ENCODE assay signal across 8 cellular contexts in the genomic region with DNA sequence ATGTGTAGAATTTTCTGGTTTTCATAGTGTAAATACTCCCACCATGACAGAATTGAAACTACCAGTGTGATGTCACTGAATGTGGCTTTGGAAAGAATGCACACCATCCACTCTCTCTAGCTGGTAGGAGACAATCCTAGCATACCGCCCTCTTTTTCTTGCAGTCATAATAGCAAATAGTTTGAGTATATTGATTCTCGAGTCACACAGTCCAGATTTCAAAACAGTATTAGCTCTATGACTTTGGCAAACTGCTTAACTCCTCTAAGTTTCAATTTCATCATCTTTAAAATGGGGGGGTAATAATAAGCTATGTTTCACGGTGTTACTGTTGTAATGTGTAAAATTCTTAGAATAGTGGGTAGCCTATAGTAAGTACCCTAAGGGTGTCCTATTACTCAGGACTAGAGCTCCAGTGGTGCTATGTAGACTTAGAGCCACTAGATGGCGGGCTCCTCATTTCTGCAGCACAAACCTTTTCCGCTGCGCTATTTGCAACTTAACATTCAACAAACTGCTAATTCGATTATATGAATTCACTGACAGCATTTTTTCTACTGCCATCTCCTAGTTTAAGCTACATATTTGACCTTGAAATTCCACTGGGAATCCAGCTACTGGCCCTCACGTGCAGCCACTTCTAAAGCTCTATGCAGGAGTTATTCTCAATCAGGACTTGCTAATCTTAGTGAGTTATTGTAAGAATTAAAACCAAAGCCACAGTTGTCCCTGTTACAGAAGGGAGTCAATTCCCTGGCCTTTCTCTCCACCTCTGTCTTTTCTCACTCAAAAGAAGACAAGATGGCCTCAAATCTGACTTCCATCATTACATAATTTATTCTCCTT. TPM values are rescaled to one million over a fixed set of nuclear protein-coding genes. Genes with fewer than 3 reads are reported as not detected.
DNase-seq lines count a peak whose midpoint lies in the region; ATAC-seq and TF ChIP-seq lines count a peak whose summit lies in the region.

No MANE protein-coding gene starts in this region.

- no TSS peak for BruUV-seq in Calu3 (replicated peaks; lab: Mats Ljungman, UMichigan)

- H3K27me3 Mint-ChIP-seq in Calu3 (ENCODE audit: unreplicated experiment): peaks cover 21% of the 10 kb centered on the region
- peaks cover 0 to 7% (median 2%) of the 10 kb centered on the region in 5 donors for H3K27me3 Mint-ChIP-seq in naive thymus-derived CD8-positive, alpha-beta T cell

- CTCF ChIA-PET in Calu3 (lab: Charles Lee): interaction anchor here (0.6 to 2.1 kb wide), 14 partner anchors 15 to 732 kb away, joined by 3 to 16 read pairs (median 6); partner anchors contain the start of genes GSTK1 and TAS2R40

- DNase-seq in Calu3: peak; percentile 69
- DNase-seq in HK-2 (ENCODE audit: unreplicated experiment): peak; percentile 50
- peak; percentile 70 for DNase-seq in NOMO-1 treated with DMSO at 0.1 percent for 48 hours (lab: John Stamatoyannopoulos, UW; ENCODE audit: unreplicated experiment)
- peak; percentile 27 for DNase-seq in activated CD8-positive, alpha-beta memory T cell treated with anti-CD3 and anti-CD28 coated beads, Interleukin-2, amount 50 U/mL, for 24 hours (ENCODE audit: extremely low read depth)
- DNase-seq in naive thymus-derived CD8-positive, alpha-beta T cell: peak; percentile 25 to 84 (median 73)
- DNase-seq in stimulated activated naive CD4-positive, alpha-beta T cell (lab: John Stamatoyannopoulos, UW): peak; percentile 26 to 79 (median 58)

- no peak overlapping the region for H3K27ac Mint-ChIP-seq in Calu3 (ENCODE audit: unreplicated experiment)
- peak overlapping the region in 3 of 10 donors; percentile 46 to 66 (median 49) for H3K27ac Mint-ChIP-seq in naive thymus-derived CD8-positive, alpha-beta T cell

- peak; percentile 63 for TF ChIP-seq CTCF in Calu3 (IDR thresholded peaks at IDR 0.05; ENCODE audit: unreplicated experiment)

- H3K9me3 Mint-ChIP-seq in Calu3 (ENCODE audit: low read depth, unreplicated experiment): no peaks in the 10 kb centered on the region
- H3K9me3 Mint-ChIP-seq in naive thymus-derived CD8-positive, alpha-beta T cell: peaks cover 9 to 21% (median 16%) of the 10 kb centered on the region in 9 donors

- no peaks in the 10 kb centered on the region for H3K36me3 Mint-ChIP-seq in Calu3 (ENCODE audit: insufficient read depth, unreplicated experiment)
- peaks cover 0 to 17% (median 15%) of the 10 kb centered on the region in 3 donors for H3K36me3 Mint-ChIP-seq in naive thymus-derived CD8-positive, alpha-beta T cell

- no peak overlapping the region for H3K4me3 Mint-ChIP-seq in Calu3 (ENCODE audit: low read depth, unreplicated experiment)
- peak overlapping the region in 2 of 10 donors; percentile 14 to 24 for H3K4me3 Mint-ChIP-seq in naive thymus-derived CD8-positive, alpha-beta T cell

- H3K4me1 Mint-ChIP-seq in Calu3 (ENCODE audit: low read depth, unreplicated experiment): peaks cover 21% of the 10 kb centered on the region
- H3K4me1 Mint-ChIP-seq in naive thymus-derived CD8-positive, alpha-beta T cell: peaks cover 13 to 35% (median 24%) of the 10 kb centered on the region in 4 donors

- POLR2A ChIA-PET in naive thymus-derived CD8-positive, alpha-beta T cell (lab: Charles Lee): interaction anchor here (0.5 to 2.4 kb wide), 15 partner anchors 9 to 185 kb away, joined by 3 to 15 read pairs (median 6); partner anchors contain the start of genes CASP2, GSTK1 and ZYX

- intact Hi-C loops in Calu3 (cut with micrococcal nuclease; ENCODE audit: unreplicated experiment): loop anchor here (1.0 to 10.0 kb wide), 4 partner anchors 65 to 254 kb away; partner anchors contain the start of gene EPHA1

- ATAC-seq in GM19467 (IDR thresholded peaks at IDR 0.05; ENCODE audit: unreplicated experiment): peak; percentile 98
- ATAC-seq in esophagus mucosa: peak; percentile 91
- ATAC-seq in naive thymus-derived CD8-positive, alpha-beta T cell: peak; percentile 96 to 97

RNA-seq across cellular contexts. Expression of gene TAS2R40, which starts 18.7 kb away (rescaled TPM):
- total RNA-seq in Calu3 (2022) (not detected in 2 replicates), esophagus mucosa (not detected)
- not detected for total RNA-seq in naive thymus-derived CD8-positive, alpha-beta T cell
- polyA plus RNA-seq in naive thymus-derived CD8-positive, alpha-beta T cell: not detected

RNA-seq across cellular contexts. Expression of gene GSTK1, which starts 22.7 kb away (rescaled TPM):
- total RNA-seq in Calu3 (2022) (109 and 116 TPM in 2 replicates), esophagus mucosa (109 TPM)
- total RNA-seq in naive thymus-derived CD8-positive, alpha-beta T cell: 100 to 1,000 TPM; 278 to 283 TPM
- polyA plus RNA-seq in naive thymus-derived CD8-positive, alpha-beta T cell: 100 to 1,000 TPM; 310 to 355 (median 330) TPM

RNA-seq across cellular contexts. Expression of gene TMEM139, which starts 44.2 kb away (rescaled TPM):
- total RNA-seq in Calu3 (2022) (48.4 and 49.3 TPM in 2 replicates), esophagus mucosa (0.44 TPM)
- total RNA-seq in naive thymus-derived CD8-positive, alpha-beta T cell: 1 to 10 TPM in 1 of 2 experiments, under 1 TPM in 1; 0.29 to 1.2 TPM
- under 1 TPM in 1 of 3 donors, not detected in 2; 0.60 TPM for polyA plus RNA-seq in naive thymus-derived CD8-positive, alpha-beta T cell

RNA-seq across cellular contexts. Expression of gene CASP2, which starts 47.6 kb away (rescaled TPM):
- total RNA-seq in Calu3 (2022): 51.3 and 53.8 TPM in 2 replicates
- total RNA-seq in esophagus mucosa: 28.3 TPM
- 10 to 100 TPM; 64.9 to 68.2 TPM for total RNA-seq in naive thymus-derived CD8-positive, alpha-beta T cell
- polyA plus RNA-seq in naive thymus-derived CD8-positive, alpha-beta T cell: 10 to 100 TPM; 12.1 to 22.0 (median 14.6) TPM

RNA-seq across cellular contexts. Expression of gene TAS2R39, which starts 57.3 kb away (rescaled TPM):
- total RNA-seq in Calu3 (2022): not detected in 2 replicates
- total RNA-seq in esophagus mucosa: not detected
- total RNA-seq in naive thymus-derived CD8-positive, alpha-beta T cell: not detected
- not detected for polyA plus RNA-seq in naive thymus-derived CD8-positive, alpha-beta T cell

Comparison
In these comparisons a context has a peak if more than half of its experiments do, and no peak if none do; other contexts are left out.
1. Peak in every context shown above with its lines: DNase-seq and ATAC-seq.
2. RNA of gene TMEM139, which starts 44.2 kb away (total RNA-seq): 48.4 to 49.3 TPM in Calu3; 0.29 to 1.2 TPM in naive thymus-derived CD8-positive, alpha-beta T cell and 0.44 TPM in esophagus mucosa (single experiment); every median in the first group is over 10 times any median in the second.